In the genomic region with DNA sequence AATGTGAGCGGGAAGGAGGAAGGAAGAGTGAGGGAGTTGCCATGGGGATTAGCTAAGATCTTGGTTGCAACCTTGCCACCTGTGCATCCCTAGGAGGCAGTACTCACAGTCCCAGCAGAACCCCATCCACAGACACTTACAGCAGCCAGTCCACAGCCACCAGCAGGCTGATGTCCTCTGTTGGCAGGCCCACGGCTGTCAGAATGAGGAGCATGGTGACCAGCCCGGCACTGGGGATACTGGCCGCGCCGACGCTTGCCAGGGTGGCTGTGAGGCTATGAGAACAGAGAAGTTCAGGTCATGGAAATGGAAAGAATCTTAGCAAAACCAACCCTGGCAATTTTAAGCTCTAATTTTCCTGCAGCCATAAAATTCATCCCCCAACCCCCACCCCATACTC, we compare ENCODE assay signal across 16 cellular contexts.
"Had no signal": no experiment of that assay in that cellular context is flagged by ENCODE, and none has a peak within 500 bp of the region (broad histone marks: within the 10 kb centered on the region; RNA-seq: fewer than 3 reads in every experiment).

No MANE protein-coding gene starts in this region.

- ATAC-seq: activated naive CD4-positive, alpha-beta T cell treated with anti-CD3 and anti-CD28 coated beads, Interleukin-2, amount 50 U/mL, for 72 hours; left colon; natural killer cell; stimulated activated naive CD8-positive, alpha-beta T cell treated with anti-CD3 and anti-CD28 coated beads, Interleukin-15, amount 100 ng/mL, for 72 hours had no signal

- H3K4me1 ChIP-seq: colonic mucosa had no signal

- H3K9me3 ChIP-seq: colonic mucosa, SJSA1 had no signal

- H3K4me3 ChIP-seq: colonic mucosa, SJSA1 had no signal

- H3K27me3 ChIP-seq: colonic mucosa, SJSA1 had no signal

- H3K36me3 ChIP-seq: colonic mucosa, SJSA1 had no signal

- DNase-seq: activated CD4-positive, alpha-beta T cell treated with anti-CD3 and anti-CD28 coated beads, Interleukin-2, amount 50 U/mL, for 4 hours; activated CD4-positive, CD25-positive, alpha-beta regulatory T cell treated with anti-CD3 and anti-CD28 coated beads, Interleukin-2, amount 50 U/mL, for 72 hours; activated T-cell treated with anti-CD3 and anti-CD28 coated beads, Interleukin-2, amount 50 U/mL, for 1 hour; anterior cingulate cortex; colonic mucosa; effector CD8-positive, alpha-beta T cell; glutamatergic neuron; left colon; natural killer cell; nucleus accumbens; stimulated activated CD4-positive, alpha-beta T cell treated with anti-CD3 and anti-CD28 coated beads, Interleukin-4, amount 100 ng/mL, for 1 hour; stimulated activated CD8-positive, alpha-beta memory T cell treated with anti-CD3 and anti-CD28 coated beads, Interleukin-4, amount 100 ng/mL, for 48 hours; stimulated activated naive CD8-positive, alpha-beta T cell treated with anti-CD3 and anti-CD28 coated beads, Interleukin-15, amount 100 ng/mL, for 72 hours; SW 1271 had no signal

- H3K27ac ChIP-seq: colonic mucosa had no signal
